In genomic region chr12:82685721-82686222, GRCh38 we compare ENCODE assay signal across 8 cellular contexts. TPM values are rescaled to one million over a fixed set of nuclear protein-coding genes. Genes with fewer than 3 reads are reported as not detected.
DNase-seq lines count a peak whose midpoint lies in the region; ATAC-seq, FAIRE-seq and TF ChIP-seq lines count a peak whose summit lies in the region.

No MANE protein-coding gene starts in this region.

- H3K36me3 ChIP-seq in Caco-2 (ENCODE audit: control insufficient read depth, insufficient read depth, low read length) (no peaks in the 10 kb centered on the region), H1 (ENCODE audit: control insufficient read depth in 2 of 4, insufficient read depth in 4 of 4, low read length in 3 of 4) (no peaks in the 10 kb centered on the region; a peak in 1 of 8 replicates), mesenchymal stem cell (ENCODE audit: control insufficient read depth in 1 of 2, insufficient read depth in 2 of 2, low read depth in 1 of 2, low read length in 2 of 2) (no peaks in the 10 kb centered on the region)

- H3K14ac ChIP-seq in H1 (ENCODE audit: insufficient read length) (no peak overlapping the region), mesenchymal stem cell (ENCODE audit: low read length in 2 of 2) (no peak overlapping the region)

- peaks cover 8% of the 10 kb centered on the region for H3K27me3 Mint-ChIP-seq in Caco-2 (ENCODE audit: insufficient read depth, unreplicated experiment)

- H3K27me3 ChIP-seq in Caco-2 (replicated peaks; ENCODE audit: control insufficient read depth, insufficient read depth, low read length), result no peaks in the 10 kb centered on the region
- 0 out of 7 replicates have a peak, but pooled peaks cover 0 to 2% (median 0%) of the 10 kb centered on the region in 4 experiments for H3K27me3 ChIP-seq in H1 (replicated peaks in 1 of 4; ENCODE audit: control insufficient read depth in 3 of 4, extremely low read depth in 1 of 4, insufficient read depth in 3 of 4, low read length in 3 of 4)
- H3K27me3 ChIP-seq in mesenchymal stem cell (ENCODE audit: control insufficient read depth in 1 of 2, insufficient read depth in 1 of 2, low read length in 2 of 2), result peaks cover 0 to 11% of the 10 kb centered on the region in 2 experiments

- peaks cover 12% of the 10 kb centered on the region for H3K4me1 Mint-ChIP-seq in Caco-2 (ENCODE audit: low read depth, unreplicated experiment)

- H3K79me1 ChIP-seq in H1 (ENCODE audit: low read depth, low read length) (no peaks in the 10 kb centered on the region), mesenchymal stem cell (replicated peaks; ENCODE audit: low read length, poor library complexity, severe bottlenecking) (peaks cover 4% of the 10 kb centered on the region)

- H4K91ac ChIP-seq in H1 (replicated peaks; ENCODE audit: insufficient read length, low read length), result no peak overlapping the region
- H4K91ac ChIP-seq in mesenchymal stem cell (ENCODE audit: low read length), result no peak overlapping the region

- no peak overlapping the region for H2BK120ac ChIP-seq in H1 (replicated peaks; ENCODE audit: low read depth, low read length)
- no peak overlapping the region for H2BK120ac ChIP-seq in mesenchymal stem cell (ENCODE audit: low read depth, low read length)

- peak overlapping the region; percentile 84 for H3K4me3 Mint-ChIP-seq in Caco-2 (ENCODE audit: unreplicated experiment)

- H3K4me2 ChIP-seq in H1 (ENCODE audit: insufficient read depth in 1 of 2, low read depth in 2 of 2, low read length in 2 of 2) (peak overlapping the region; percentile 85 to 86), mesenchymal stem cell (ENCODE audit: low read length, poor library complexity, severe bottlenecking) (peak overlapping the region; percentile 91)

- TF ChIP-seq EP300 in H1 (IDR thresholded peaks at IDR 0.05; ENCODE audit: borderline replicate concordance in 1 of 2, low read depth in 2 of 2, low read length in 2 of 2), result no peak

- no peaks in the 10 kb centered on the region for H3K4me1 ChIP-seq in Caco-2
- peaks cover 0 to 7% (median 5%) of the 10 kb centered on the region in 4 experiments; a peak in 3 of 7 replicates for H3K4me1 ChIP-seq in H1 (replicated peaks in 1 of 4; ENCODE audit: control insufficient read depth in 3 of 4, insufficient read depth in 4 of 4, low read length in 3 of 4)
- peaks cover 2% of the 10 kb centered on the region for H3K4me1 ChIP-seq in mesenchymal stem cell (ENCODE audit: control insufficient read depth, insufficient read depth, low read depth, low read length)

- H3K27ac ChIP-seq in H1 (ENCODE audit: low read depth, low read length) (no peak overlapping the region), mesenchymal stem cell (ENCODE audit: low read length, poor library complexity, severe bottlenecking) (peak overlapping the region; percentile 90)

- peak; percentile 78 to 80 for TF ChIP-seq CTCF in Caco-2 (IDR thresholded peaks at IDR 0.05; ENCODE audit: insufficient read depth in 1 of 2, low read depth in 1 of 2, low read length in 1 of 2, severe bottlenecking in 1 of 2, unreplicated experiment in 1 of 2)
- peak; percentile 86 to 97 (median 93) for TF ChIP-seq CTCF in H1 (IDR thresholded peaks at IDR 0.05; ENCODE audit: control extremely low read depth in 1 of 3, insufficient read depth in 1 of 3, low read depth in 1 of 3, low read length in 3 of 3)

- DNase-seq in Caco-2 (peak; percentile 92 to 93), HT1080 (ENCODE audit: low read depth) (peak; percentile 85), H1 (ENCODE audit: low read depth in 1 of 2, low spot score in 2 of 2) (peak; percentile 72 to 93), mesenchymal stem cell (peak; percentile 92)
- DNase-seq in NK-92 treated with Interleukin-12 subunit alpha and Interleukin-12 subunit beta, amount 100 ng/mL, for 24 hours (lab: John Stamatoyannopoulos, UW), result peak; percentile 11
- peak; percentile 68 to 86 (median 74) for DNase-seq in activated CD8-positive, alpha-beta memory T cell treated with anti-CD3 and anti-CD28 coated beads for 48 hours (ENCODE audit: low read depth in 2 of 3, low spot score in 2 of 3)
- peak; percentile 68 for DNase-seq in stimulated activated CD8-positive, alpha-beta memory T cell treated with anti-CD3 and anti-CD28 coated beads, Interleukin-12 subunit alpha, Interleukin-12 subunit beta, amount 100 ng/mL, for 24 hours (ENCODE audit: extremely low read depth)

- CTCF ChIA-PET in Caco-2 (lab: Charles Lee) (interaction anchor here (0.5 to 1.6 kb wide), 10 partner anchors 13 to 1138 kb away, joined by 3 to 12 read pairs (median 4); no protein-coding TSS in a partner anchor), H1 (lab: Charles Lee; ENCODE audit: partially characterized antibody) (interaction anchor here (0.6 to 3.8 kb wide), 86 partner anchors 9 to 1244 kb away, joined by 3 to 30 read pairs (median 4); no protein-coding TSS in a partner anchor)

- peaks cover 12% of the 10 kb centered on the region for H3K36me3 Mint-ChIP-seq in Caco-2 (ENCODE audit: insufficient read depth, unreplicated experiment)

- TF ChIP-seq POLR2A in H1 (IDR thresholded peaks at IDR 0.05; ENCODE audit: control extremely low read depth in 1 of 2, low read depth in 2 of 2, low read length in 2 of 2), result no peak

- H3K79me2 ChIP-seq in H1 (ENCODE audit: control insufficient read depth in 1 of 2, insufficient read depth in 2 of 2, low read length in 2 of 2), result no peaks in the 10 kb centered on the region

- no peak overlapping the region for H4K8ac ChIP-seq in H1 (ENCODE audit: extremely low read depth, insufficient read depth, low read length)
- H4K8ac ChIP-seq in mesenchymal stem cell (ENCODE audit: low read length), result no peak overlapping the region

- H3K27ac Mint-ChIP-seq in Caco-2 (ENCODE audit: unreplicated experiment), result peak overlapping the region; percentile 37

- no peak overlapping the region for H2BK20ac ChIP-seq in H1 (ENCODE audit: low read length)

- 5% methylated on average over 16 of the region's 16 CpGs; no CpG with 5 or more reads in 1 of the 2 experiments for WGBS in H1 (ENCODE audit: extremely low coverage in 1 of 2, insufficient coverage in 1 of 2, insufficient read length in 1 of 2, insufficient replicate concordance in 2 of 2, low coverage in 1 of 2, low lambda C conversion rate in 2 of 2, missing lambda C conversion rate in 1 of 2), 2 experiments
- WGBS in mesenchymal stem cell, result 2% methylated on average over 12 of the region's 16 CpGs

- H2AFZ ChIP-seq in H1 (ENCODE audit: low read length) (peak overlapping the region; percentile 91; the same call in 1 of the 2 replicates), mesenchymal stem cell (ENCODE audit: low read depth, low read length) (peak overlapping the region; percentile 84)

- H2BK15ac ChIP-seq in H1 (ENCODE audit: low read length), result no peak overlapping the region
- no peak overlapping the region for H2BK15ac ChIP-seq in mesenchymal stem cell (ENCODE audit: low read depth, poor library complexity, severe bottlenecking)

- ATAC-seq in GM21381 (IDR thresholded peaks at IDR 0.05; ENCODE audit: unreplicated experiment), result peak; percentile 55

- H4K20me1 ChIP-seq in H1 (replicated peaks in 1 of 2; ENCODE audit: control insufficient read depth in 1 of 2, insufficient read depth in 2 of 2, low read length in 2 of 2), result peaks cover 0 to 1% of the 10 kb centered on the region in 2 experiments

- no peak overlapping the region for H3K4ac ChIP-seq in H1 (replicated peaks; ENCODE audit: insufficient read length, low read depth, low read length)
- H3K4ac ChIP-seq in mesenchymal stem cell (ENCODE audit: low read depth in 1 of 2, low read length in 2 of 2), result no peak overlapping the region

- no peak overlapping the region for H2BK12ac ChIP-seq in H1 (ENCODE audit: low read depth, low read length)
- no peak overlapping the region for H2BK12ac ChIP-seq in mesenchymal stem cell (ENCODE audit: low read length in 2 of 2)

- peak; percentile 97 to 99 for TF ChIP-seq RAD21 in H1 (IDR thresholded peaks at IDR 0.05 in 1 of 2, conservative IDR thresholded peaks at IDR 0.05 in 1 of 2; ENCODE audit: low read depth in 2 of 2, low read length in 2 of 2)

- H3K9ac ChIP-seq in H1 (replicated peaks in 1 of 4; ENCODE audit: extremely low read depth in 1 of 4, low read depth in 3 of 4, low read length in 3 of 4), result no peak overlapping the region
- H3K9ac ChIP-seq in mesenchymal stem cell (ENCODE audit: low read length), result peak overlapping the region; percentile 91

- FAIRE-seq in H1 (lab: Jason Lieb, UNC), result peak; percentile 13

- H3K56ac ChIP-seq in H1 (replicated peaks; ENCODE audit: insufficient read length, low read depth, low read length), result no peak overlapping the region

- intact Hi-C loops in Caco-2 (cut with micrococcal nuclease; ENCODE audit: unreplicated experiment), result loop anchor here (1.0 to 10.0 kb wide), 9 partner anchors 72 to 1138 kb away; no protein-coding TSS in a partner anchor

- no peaks in the 10 kb centered on the region for H3K9me3 Mint-ChIP-seq in Caco-2 (ENCODE audit: unreplicated experiment)

- no peak overlapping the region for H4K5ac ChIP-seq in H1 (ENCODE audit: insufficient read length, low read depth, low read length)

- H2BK5ac ChIP-seq in H1 (ENCODE audit: low read depth, low read length) (no peak overlapping the region), mesenchymal stem cell (ENCODE audit: low read depth, low read length, poor library complexity, severe bottlenecking) (no peak overlapping the region)

- H3K23me2 ChIP-seq in H1 (ENCODE audit: low read depth, low read length), result peaks cover 13% of the 10 kb centered on the region

- H3K9me3 ChIP-seq in Caco-2 (no peaks in the 10 kb centered on the region), H1 (ENCODE audit: insufficient read depth in 2 of 2, low read depth in 1 of 2, low read length in 1 of 2) (no peaks in the 10 kb centered on the region), mesenchymal stem cell (ENCODE audit: control insufficient read depth, low read length) (no peaks in the 10 kb centered on the region)

- peak overlapping the region; percentile 71 for H3K4me3 ChIP-seq in Caco-2 (ENCODE audit: low read depth, low read length)
- peak overlapping the region; percentile 73 to 94 (median 86) for H3K4me3 ChIP-seq in H1 (ENCODE audit: extremely low read depth in 1 of 4, insufficient read depth in 2 of 4, low read depth in 3 of 4, low read length in 4 of 4)
- H3K4me3 ChIP-seq in mesenchymal stem cell (ENCODE audit: insufficient read depth in 1 of 2, low read depth in 1 of 2, low read length in 2 of 2), result peak overlapping the region; percentile 71 to 97

- H3K18ac ChIP-seq in H1 (ENCODE audit: extremely low read depth, low read length), result no peak overlapping the region
- H3K18ac ChIP-seq in mesenchymal stem cell (ENCODE audit: low read depth in 1 of 2, low read length in 2 of 2), result peak overlapping the region in 1 of 2 experiments; percentile 4

- no peak overlapping the region for H2AK5ac ChIP-seq in H1 (ENCODE audit: low read depth, low read length)
- no peak overlapping the region for H2AK5ac ChIP-seq in mesenchymal stem cell (ENCODE audit: low read length, severe bottlenecking)

- H3K23ac ChIP-seq in H1 (ENCODE audit: insufficient read length) (no peak overlapping the region), mesenchymal stem cell (ENCODE audit: low read length in 2 of 2) (no peak overlapping the region)

- POLR2A ChIA-PET in Caco-2 (lab: Charles Lee), result no interaction called here
- POLR2A ChIA-PET in H1 (lab: Charles Lee; ENCODE audit: partially characterized antibody), result interaction anchor here (0.6 to 1.3 kb wide), 4 partner anchors 50 to 1996 kb away, joined by 3 to 5 read pairs (median 4); partner anchors contain the start of genes CCDC59 and METTL25

- BruUV-seq in Caco-2 (replicated peaks; lab: Mats Ljungman, UMichigan), result no TSS peak

RNA-seq across cellular contexts. Expression of gene TMTC2, which starts 0.9 kb away (rescaled TPM):
- 2.2 and 2.7 TPM in 2 replicates for total RNA-seq in Caco-2 (2022)
- total RNA-seq in HT1080 (2014; rRNA removed; shearing (Covaris generic)), result 1.6 and 1.7 TPM in 2 replicates
- polyA plus RNA-seq in HT1080 (2015; cell fraction: cytosol; rRNA removed), result 2.1 and 2.2 TPM in 2 replicates
- polyA plus RNA-seq in HT1080 (2015; cell fraction: nucleus; rRNA removed), result 4.7 and 5.0 TPM in 2 replicates
- 3.9 and 4.2 TPM in 2 replicates for total RNA-seq in H1 (2021; fragmentation: NEBNext Ultra II Directional; extraction: Animal tissue kit (Norgen Biotek cat#: 25700))
- 2.3 and 2.7 TPM in 2 replicates for polyA plus RNA-seq in H1 (2011; rRNA removed)
- 2.8 TPM for polyA plus RNA-seq in H1 (2011; cell fraction: cytosol; rRNA removed)
- polyA plus RNA-seq in H1 (2011; cell fraction: nucleus; rRNA removed), result 5.5 TPM
- 2.4 to 2.9 TPM (median 2.5 TPM) in 4 replicates for polyA plus RNA-seq in H1 (2012, experiment 1 of 2)
- polyA plus RNA-seq in H1 (2012, experiment 2 of 2), result 0.59 TPM
- 3.2 TPM for polyA plus RNA-seq in H1 (2013, experiment 1 of 2)
- polyA plus RNA-seq in H1 (2013, experiment 2 of 2), result 3.6 TPM
- polyA minus RNA-seq in H1 (2011; rRNA and poly(A)+ RNA removed), result 10.5 and 10.8 TPM in 2 replicates
- 3.8 TPM for polyA minus RNA-seq in H1 (2011; cell fraction: cytosol; rRNA and poly(A)+ RNA removed)
- 31.0 TPM for polyA minus RNA-seq in H1 (2011; cell fraction: nucleus; rRNA and poly(A)+ RNA removed)
- polyA plus RNA-seq in mesenchymal stem cell (2013, experiment 1 of 2), result 0.54 TPM
- polyA plus RNA-seq in mesenchymal stem cell (2013, experiment 2 of 2), result 0.64 TPM

Comparison
In these comparisons a context has a peak if more than half of its experiments do, and no peak if none do; other contexts are left out.
1. DNase-seq: peak in every context shown above with its lines; median percentile 92 in Caco-2; 92 in mesenchymal stem cell; 85 in HT1080; 82 in H1; 74 in activated CD8-positive, alpha-beta memory T cell treated with anti-CD3 and anti-CD28 coated beads for 48 hours; 68 in stimulated activated CD8-positive, alpha-beta memory T cell treated with anti-CD3 and anti-CD28 coated beads, Interleukin-12 subunit alpha, Interleukin-12 subunit beta, amount 100 ng/mL, for 24 hours; 11 in NK-92 treated with Interleukin-12 subunit alpha and Interleukin-12 subunit beta, amount 100 ng/mL, for 24 hours.